14 cellular contexts compared by ENCODE assay signal in the genomic region with DNA sequence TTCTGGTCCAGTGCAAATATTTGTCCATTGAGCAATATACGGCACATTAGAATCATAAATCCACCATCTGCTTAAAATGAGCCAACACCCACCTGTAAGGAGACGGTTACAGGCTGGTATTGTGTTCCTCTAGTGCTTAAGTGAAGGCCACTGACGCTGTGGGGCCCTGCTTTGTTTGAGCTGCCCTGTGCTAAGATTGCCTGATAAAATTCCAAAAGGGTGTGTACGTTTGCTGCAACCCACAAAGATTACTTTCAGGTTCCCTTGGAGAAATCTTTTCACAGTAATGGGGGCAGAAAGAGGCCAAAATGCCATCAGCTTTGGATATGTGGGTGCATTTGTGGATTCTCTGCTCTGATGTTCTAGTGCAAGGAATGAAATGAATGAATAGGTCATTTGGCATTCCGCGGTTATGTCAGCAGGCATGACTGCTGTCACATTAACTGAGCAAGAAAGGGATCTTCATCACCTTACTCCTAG. TPM values are rescaled to one million over a fixed set of nuclear protein-coding genes. Genes with fewer than 3 reads are reported as not detected.
DNase-seq lines count a peak whose midpoint lies in the region; ATAC-seq and TF ChIP-seq lines count a peak whose summit lies in the region.
"Had no signal": no experiment of that assay in that cellular context is flagged by ENCODE, and none has a peak within 500 bp of the region (broad histone marks: within the 10 kb centered on the region; RNA-seq: fewer than 3 reads in every experiment).

No MANE protein-coding gene starts in this region.

- no peak for ATAC-seq in HG03457 (IDR thresholded peaks at IDR 0.05; ENCODE audit: unreplicated experiment)
- no peak for ATAC-seq in HG02938 (IDR thresholded peaks at IDR 0.05; ENCODE audit: unreplicated experiment)
- ATAC-seq in stimulated activated naive CD8-positive, alpha-beta T cell treated with anti-CD3 and anti-CD28 coated beads, Interleukin-15, amount 100 ng/mL, for 72 hours = no peak
- ATAC-seq: activated CD8-positive, alpha-beta T cell treated with anti-CD3 and anti-CD28 coated beads, Interleukin-2, amount 10 ng/mL, durations not matched to agents 7 days and 5 days had no signal

- H3K27ac Mint-ChIP-seq in stimulated activated naive CD8-positive, alpha-beta T cell treated with anti-CD3 and anti-CD28 coated beads, Interleukin-15, amount 100 ng/mL, for 72 hours = no peak overlapping the region
- H3K27ac Mint-ChIP-seq: activated CD8-positive, alpha-beta T cell treated with anti-CD3 and anti-CD28 coated beads, Interleukin-2, amount 10 ng/mL, durations not matched to agents 7 days and 5 days had no signal

- H3K9me3 Mint-ChIP-seq in stimulated activated naive CD8-positive, alpha-beta T cell treated with anti-CD3 and anti-CD28 coated beads, Interleukin-15, amount 100 ng/mL, for 72 hours = no peaks in the 10 kb centered on the region

- H3K27ac ChIP-seq in 22Rv1 = peak overlapping the region; percentile 16
- H3K27ac ChIP-seq: SJSA1 had no signal

- peaks cover 28% of the 10 kb centered on the region for H3K27me3 Mint-ChIP-seq in stimulated activated naive CD8-positive, alpha-beta T cell treated with anti-CD3 and anti-CD28 coated beads, Interleukin-15, amount 100 ng/mL, for 72 hours

- peak; percentile 52 for DNase-seq in LHCN-M2 (ENCODE audit: low read depth)
- DNase-seq in SHP77 treated with DMSO at 0.1 percent for 48 hours (lab: John Stamatoyannopoulos, UW) = peak; percentile 84
- peak; percentile 52 for DNase-seq in kidney tubule cell (ENCODE audit: low spot score)
- no peak for DNase-seq in NCI-H1105 (lab: John Stamatoyannopoulos, UW)
- DNase-seq in stimulated activated naive CD8-positive, alpha-beta T cell treated with anti-CD3 and anti-CD28 coated beads, Interleukin-15, amount 100 ng/mL, for 72 hours = no peak
- DNase-seq: activated CD8-positive, alpha-beta T cell treated with anti-CD3 and anti-CD28 coated beads, Interleukin-2, amount 10 ng/mL, durations not matched to agents 7 days and 5 days; central memory CD4-positive, alpha-beta T cell; HCEC 1CT; hippocampal formation had no signal

- no peak overlapping the region for H3K4me3 Mint-ChIP-seq in stimulated activated naive CD8-positive, alpha-beta T cell treated with anti-CD3 and anti-CD28 coated beads, Interleukin-15, amount 100 ng/mL, for 72 hours
- H3K4me3 Mint-ChIP-seq: activated CD8-positive, alpha-beta T cell treated with anti-CD3 and anti-CD28 coated beads, Interleukin-2, amount 10 ng/mL, durations not matched to agents 7 days and 5 days had no signal

- TF ChIP-seq CTCF in 22Rv1 (IDR thresholded peaks at IDR 0.05) = no peak

- peaks cover 9% of the 10 kb centered on the region for H3K4me1 Mint-ChIP-seq in stimulated activated naive CD8-positive, alpha-beta T cell treated with anti-CD3 and anti-CD28 coated beads, Interleukin-15, amount 100 ng/mL, for 72 hours

RNA-seq across cellular contexts. Expression of a gene that starts 34.4 kb away (rescaled TPM):
- total RNA-seq in LHCN-M2 (2014; rRNA removed) = not detected in 2 replicates
- polyA plus RNA-seq in LHCN-M2 (2012) = not detected
- total RNA-seq: activated CD8-positive, alpha-beta T cell treated with anti-CD3 and anti-CD28 coated beads, Interleukin-2, amount 10 ng/mL, durations not matched to agents 7 days and 5 days; pulmonary artery endothelial cell; SJSA1 had no signal

RNA-seq across cellular contexts. Expression of a gene that starts 42.6 kb away (rescaled TPM):
- total RNA-seq in LHCN-M2 (2014; rRNA removed) = not detected in 2 replicates
- polyA plus RNA-seq in LHCN-M2 (2012) = not detected
- total RNA-seq: activated CD8-positive, alpha-beta T cell treated with anti-CD3 and anti-CD28 coated beads, Interleukin-2, amount 10 ng/mL, durations not matched to agents 7 days and 5 days; pulmonary artery endothelial cell; SJSA1 had no signal

Comparison
In these comparisons a context has a peak if more than half of its experiments do, and no peak if none do; other contexts are left out.
1. DNase-seq: peak in LHCN-M2 (single experiment), SHP77 treated with DMSO at 0.1 percent for 48 hours (single experiment) and kidney tubule cell (single experiment); none in NCI-H1105 (single experiment) and stimulated activated naive CD8-positive, alpha-beta T cell treated with anti-CD3 and anti-CD28 coated beads, Interleukin-15, amount 100 ng/mL, for 72 hours (0 of 2).